Comparison of ENCODE assay signal across 1 cellular context in genomic region chr12:50508420-50508819, GRCh38.
TF ChIP-seq lines count a peak whose summit lies in the region.

No MANE protein-coding gene starts in this region.

TF ChIP-seq in GM12878, 131 proteins besides CTCF, POLR2A, EP300 and RAD21 (continued from another document):
- TF ChIP-seq ZNF687 (IDR thresholded peaks at IDR 0.05): no peak
